Comparison of ENCODE assay signal across 9 cellular contexts in genomic region chr7:32905175-32905662, GRCh38. TPM values are rescaled to one million over a fixed set of nuclear protein-coding genes. Genes with fewer than 3 reads are reported as not detected.
A peak's percentile ranks its signal among the peaks of the same experiment; 100 is the strongest.
DNase-seq lines count a peak whose midpoint lies in the region; ATAC-seq, FAIRE-seq and TF ChIP-seq lines count a peak whose summit lies in the region.
"Had no signal": no experiment of that assay in that cellular context is flagged by ENCODE, and none has a peak within 500 bp of the region (broad histone marks: within the 10 kb centered on the region; RNA-seq: fewer than 3 reads in every experiment).

No MANE protein-coding gene starts in this region.

- H3K9me3 Mint-ChIP-seq in CD8-positive, alpha-beta T cell: no peaks in the 10 kb centered on the region

- POLR2A ChIA-PET in CD8-positive, alpha-beta T cell (lab: Charles Lee): interaction anchor here (4.1 kb wide), 1 partner anchor 14 kb away, joined by 36 read pairs; the partner anchor contains the start of gene KBTBD2

- TF ChIP-seq CTCF in CD8-positive, alpha-beta T cell (IDR thresholded peaks at IDR 0.05): no peak
- TF ChIP-seq CTCF in vagina (IDR thresholded peaks at IDR 0.05): no peak

- intact Hi-C loops in CD8-positive, alpha-beta T cell (cut with DNase I, micrococcal nuclease): loop anchor here in 1 of 2 experiments (1.0 to 5.0 kb wide), 2 partner anchors 13 to 37 kb away; no protein-coding TSS in a partner anchor
- intact Hi-C loops in left cardiac atrium (cut with DNase I): no loop called here
- intact Hi-C loops in vagina (cut with DNase I): no loop called here

- H3K4me3 ChIP-seq in CD8-positive, alpha-beta T cell (ENCODE audit: low read depth, low read length): peak overlapping the region; percentile 42
- H3K4me3 ChIP-seq in rectal smooth muscle tissue (ENCODE audit: low read length) (peak overlapping the region; percentile 6), vagina (peak overlapping the region; percentile 7 to 21)

- H3K27ac Mint-ChIP-seq in CD8-positive, alpha-beta T cell: peak overlapping the region; percentile 91

- peak overlapping the region; percentile 81 for H3K4me3 Mint-ChIP-seq in CD8-positive, alpha-beta T cell

- H3K9ac ChIP-seq in rectal smooth muscle tissue (ENCODE audit: low read length): no peak overlapping the region

- peak; percentile 37 to 71 (median 60) for DNase-seq in CD8-positive, alpha-beta T cell
- DNase-seq in SK-N-DZ (ENCODE audit: low spot score) (peak; percentile 72), left cardiac atrium (peak; percentile 43), vagina (ENCODE audit: extremely low spot score in 2 of 2) (no peak), RCC 7860 (ENCODE audit: low spot score) (no peak)
- peak; percentile 63 for DNase-seq in activated naive CD4-positive, alpha-beta T cell treated with anti-CD3 and anti-CD28 coated beads, Interleukin-2, amount 50 U/mL, for 16 hours

- no peaks in the 10 kb centered on the region for H3K27me3 Mint-ChIP-seq in CD8-positive, alpha-beta T cell (ENCODE audit: low read depth)

- peaks cover 13% of the 10 kb centered on the region for H3K4me1 Mint-ChIP-seq in CD8-positive, alpha-beta T cell (ENCODE audit: low read depth)

- FAIRE-seq in RCC 7860 (lab: Jason Lieb, UNC): no peak

- no peaks in the 10 kb centered on the region for H3K9me3 ChIP-seq in CD8-positive, alpha-beta T cell (ENCODE audit: low read length)
- H3K9me3 ChIP-seq in vagina: no peaks in the 10 kb centered on the region

- H3K4me1 ChIP-seq in CD8-positive, alpha-beta T cell (ENCODE audit: insufficient read depth, low read length): peaks cover 13% of the 10 kb centered on the region
- H3K4me1 ChIP-seq in rectal smooth muscle tissue (ENCODE audit: control insufficient read depth, insufficient read depth, low read length) (no peaks in the 10 kb centered on the region), vagina (peaks cover 7% of the 10 kb centered on the region)

- H3K36me3 Mint-ChIP-seq in CD8-positive, alpha-beta T cell: no peaks in the 10 kb centered on the region

- ATAC-seq in CD8-positive, alpha-beta T cell: peak; percentile 83
- ATAC-seq in HG02840 (IDR thresholded peaks at IDR 0.05; ENCODE audit: low FRiP score, unreplicated experiment): peak; percentile 63
- ATAC-seq in left cardiac atrium: peak; percentile 75 to 89

- H3K36me3 ChIP-seq in CD8-positive, alpha-beta T cell (ENCODE audit: insufficient read depth, low read length): no peaks in the 10 kb centered on the region
- no peaks in the 10 kb centered on the region for H3K36me3 ChIP-seq in rectal smooth muscle tissue (ENCODE audit: control insufficient read depth, insufficient read depth, low read length)
- H3K36me3 ChIP-seq in vagina: no peaks in the 10 kb centered on the region

- TF ChIP-seq POLR2A in vagina (IDR thresholded peaks at IDR 0.05): no peak

- H3K27ac ChIP-seq in CD8-positive, alpha-beta T cell (ENCODE audit: low read depth, low read length): peak overlapping the region; percentile 73
- no peak overlapping the region for H3K27ac ChIP-seq in rectal smooth muscle tissue (ENCODE audit: low read depth, low read length)
- no peak overlapping the region for H3K27ac ChIP-seq in vagina
- H3K27ac ChIP-seq: HL-60 had no signal

- CTCF ChIA-PET in CD8-positive, alpha-beta T cell (lab: Charles Lee): interaction anchor here (1.1 to 4.1 kb wide), 6 partner anchors 9 to 203 kb away, joined by 3 to 22 read pairs (median 3); no protein-coding TSS in a partner anchor

- H3K27me3 ChIP-seq in CD8-positive, alpha-beta T cell (ENCODE audit: insufficient read depth, low read length): no peaks in the 10 kb centered on the region
- H3K27me3 ChIP-seq in rectal smooth muscle tissue (ENCODE audit: control insufficient read depth, insufficient read depth, low read length) (no peaks in the 10 kb centered on the region), vagina (no peaks in the 10 kb centered on the region)

RNA-seq across cellular contexts. Expression of gene KBTBD2, which starts 13.7 kb away (rescaled TPM):
- 10 to 100 TPM; 94.2 to 99.9 TPM for total RNA-seq in CD8-positive, alpha-beta T cell
- polyA plus RNA-seq in SK-N-DZ (2014; cell fraction: cytosol; rRNA removed): 39.5 and 40.5 TPM in 2 replicates
- 31.6 and 35.5 TPM in 2 replicates for polyA plus RNA-seq in SK-N-DZ (2014; cell fraction: nucleus; rRNA removed)
- total RNA-seq in left cardiac atrium (10 to 100 TPM; 20.4 to 22.6 TPM), vagina (30.0 TPM)

RNA-seq across cellular contexts. Expression of gene FKBP9, which starts 52.0 kb away (rescaled TPM):
- total RNA-seq in CD8-positive, alpha-beta T cell: not detected
- 54.6 and 56.6 TPM in 2 replicates for polyA plus RNA-seq in SK-N-DZ (2014; cell fraction: cytosol; rRNA removed)
- 24.3 and 68.4 TPM in 2 replicates for polyA plus RNA-seq in SK-N-DZ (2014; cell fraction: nucleus; rRNA removed)
- total RNA-seq in left cardiac atrium (100 to 1,000 TPM; 116 to 122 TPM), vagina (113 TPM)

Comparison
In these comparisons a context has a peak if more than half of its experiments do, and no peak if none do; other contexts are left out.
1. DNase-seq: peak in CD8-positive, alpha-beta T cell (7 of 7), SK-N-DZ (single experiment), activated naive CD4-positive, alpha-beta T cell treated with anti-CD3 and anti-CD28 coated beads, Interleukin-2, amount 50 U/mL, for 16 hours (single experiment) and left cardiac atrium (single experiment); none in vagina (0 of 2) and RCC 7860 (single experiment).
2. RNA of gene FKBP9, which starts 52.0 kb away (total RNA-seq): 116 to 122 TPM in left cardiac atrium and 113 TPM in vagina (single experiment); not detected in CD8-positive, alpha-beta T cell; every median in the first group is over 10 times any median in the second.
3. Peak in every context shown above with its lines, with median percentiles within 50 percentile points of each other: ATAC-seq and H3K4me3 ChIP-seq.